8 cellular contexts compared by ENCODE assay signal in the genomic region with DNA sequence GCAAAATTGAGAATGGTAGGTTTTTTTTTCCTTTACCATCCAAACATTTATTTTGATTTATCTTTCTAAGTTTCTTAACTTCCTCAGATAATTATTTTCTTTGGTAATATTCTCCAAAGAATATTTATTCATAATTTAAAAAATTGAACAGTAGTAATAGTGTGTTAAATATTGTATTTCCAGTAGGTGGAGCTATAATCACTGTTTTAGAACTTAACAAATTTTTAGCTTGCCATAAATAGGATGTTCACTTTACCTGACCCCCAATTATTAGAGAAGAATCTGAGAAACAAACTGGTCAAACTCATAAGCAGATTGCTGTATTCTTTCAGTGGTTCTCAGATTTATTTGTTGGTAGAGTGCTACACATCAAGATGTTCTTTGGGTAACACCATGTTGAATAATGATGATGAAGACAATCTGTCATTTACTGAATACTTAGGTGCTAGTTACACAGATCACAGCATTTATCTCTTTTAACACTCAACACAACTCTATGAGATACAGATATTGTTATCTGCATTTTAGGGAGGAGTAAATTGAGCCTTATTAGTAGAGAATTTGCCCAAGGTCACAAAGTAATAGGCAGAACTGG.
DNase-seq lines count a peak whose midpoint lies in the region; ATAC-seq and TF ChIP-seq lines count a peak whose summit lies in the region.

No MANE protein-coding gene starts in this region.

- no peak overlapping the region for H3K4me3 ChIP-seq in CD8-positive, alpha-beta memory T cell (ENCODE audit: low read length)
- H3K4me3 ChIP-seq in adipocyte (ENCODE audit: low read length), result no peak overlapping the region
- H3K4me3 ChIP-seq in Caco-2 (ENCODE audit: low read depth, low read length), result no peak overlapping the region

- H3K27ac Mint-ChIP-seq in CD8-positive, alpha-beta memory T cell, result peak overlapping the region in 7 of 8 donors; percentile 61 to 93 (median 85)
- no peak overlapping the region for H3K27ac Mint-ChIP-seq in Caco-2 (ENCODE audit: unreplicated experiment)

- CTCF ChIA-PET in CD8-positive, alpha-beta memory T cell (lab: Charles Lee), result interaction anchor here (0.6 to 7.0 kb wide), 14 partner anchors 8 to 411 kb away, joined by 3 to 41 read pairs (median 3); a partner anchor contains a TSS
- CTCF ChIA-PET in Caco-2 (lab: Charles Lee), result interaction anchor here (0.5 to 1.6 kb wide), 5 partner anchors 8 to 120 kb away, joined by 3 read pairs; no protein-coding TSS in a partner anchor

- H3K9ac ChIP-seq in adipocyte (ENCODE audit: low read length), result no peak overlapping the region

- no TSS peak for BruUV-seq in Caco-2 (replicated peaks; lab: Mats Ljungman, UMichigan)

- intact Hi-C loops in Caco-2 (cut with micrococcal nuclease; ENCODE audit: unreplicated experiment), result loop anchor here (10.0 kb wide), 2 partner anchors 161 to 321 kb away; a partner anchor contains a TSS

- POLR2A ChIA-PET in CD8-positive, alpha-beta memory T cell (lab: Charles Lee), result interaction anchor here (0.6 to 1.6 kb wide), 6 partner anchors 11 to 439 kb away, joined by 3 to 6 read pairs (median 3); a partner anchor contains a TSS
- POLR2A ChIA-PET in Caco-2 (lab: Charles Lee), result no interaction called here

- TF ChIP-seq CTCF in Caco-2 (IDR thresholded peaks at IDR 0.05; ENCODE audit: insufficient read depth in 1 of 2, low read depth in 1 of 2, low read length in 1 of 2, severe bottlenecking in 1 of 2, unreplicated experiment in 1 of 2), result peak in 1 of 2 experiments; percentile 24

- H3K27ac ChIP-seq in CD8-positive, alpha-beta memory T cell (ENCODE audit: low read depth, low read length), result no peak overlapping the region

- H3K27me3 Mint-ChIP-seq in CD8-positive, alpha-beta memory T cell, result peaks cover 0 to 2% of the 10 kb centered on the region in 2 donors
- no peaks in the 10 kb centered on the region for H3K27me3 Mint-ChIP-seq in Caco-2 (ENCODE audit: insufficient read depth, unreplicated experiment)

- H3K27me3 ChIP-seq in CD8-positive, alpha-beta memory T cell (ENCODE audit: insufficient read depth, low read length, poor library complexity, severe bottlenecking), result no peaks in the 10 kb centered on the region
- H3K27me3 ChIP-seq in adipocyte (replicated peaks; ENCODE audit: control insufficient read depth, insufficient read depth, low read length), result no peaks in the 10 kb centered on the region
- H3K27me3 ChIP-seq in Caco-2 (replicated peaks; ENCODE audit: control insufficient read depth, insufficient read depth, low read length), result no peaks in the 10 kb centered on the region

- peaks cover 8 to 60% (median 22%) of the 10 kb centered on the region in 3 donors for H3K36me3 Mint-ChIP-seq in CD8-positive, alpha-beta memory T cell
- no peaks in the 10 kb centered on the region for H3K36me3 Mint-ChIP-seq in Caco-2 (ENCODE audit: insufficient read depth, unreplicated experiment)

- DNase-seq in CD8-positive, alpha-beta memory T cell, result peak in 1 of 5 donors; percentile 36
- peak; percentile 73 for DNase-seq in adipocyte (ENCODE audit: low read depth)
- peak; percentile 11 to 26 for DNase-seq in lung microvascular endothelial cell (ENCODE audit: low read depth in 2 of 2)
- DNase-seq in Caco-2, result no peak
- DNase-seq in GF-D8 (lab: John Stamatoyannopoulos, UW), result no peak
- DNase-seq in putamen (ENCODE audit: low spot score), result no peak

- no peaks in the 10 kb centered on the region for H3K9me3 ChIP-seq in CD8-positive, alpha-beta memory T cell (ENCODE audit: low read length)
- H3K9me3 ChIP-seq in adipocyte (ENCODE audit: control insufficient read depth, low read length), result no peaks in the 10 kb centered on the region
- no peaks in the 10 kb centered on the region for H3K9me3 ChIP-seq in Caco-2

- H3K36me3 ChIP-seq in CD8-positive, alpha-beta memory T cell (ENCODE audit: insufficient read depth, low read length), result peaks cover 6% of the 10 kb centered on the region
- H3K36me3 ChIP-seq in adipocyte (ENCODE audit: control insufficient read depth, insufficient read depth, low read length, severe bottlenecking), result no peaks in the 10 kb centered on the region
- H3K36me3 ChIP-seq in Caco-2 (ENCODE audit: control insufficient read depth, insufficient read depth, low read length), result no peaks in the 10 kb centered on the region

- peak overlapping the region in 2 of 7 donors; percentile 9 to 37 for H3K4me3 Mint-ChIP-seq in CD8-positive, alpha-beta memory T cell
- no peak overlapping the region for H3K4me3 Mint-ChIP-seq in Caco-2 (ENCODE audit: unreplicated experiment)

- ATAC-seq in HG02885 (IDR thresholded peaks at IDR 0.05; ENCODE audit: poor library complexity, unreplicated experiment) (peak; percentile 28), HG02840 (IDR thresholded peaks at IDR 0.05; ENCODE audit: low FRiP score, unreplicated experiment) (no peak)

- peaks cover 61% of the 10 kb centered on the region for H3K4me1 ChIP-seq in CD8-positive, alpha-beta memory T cell (ENCODE audit: insufficient read depth, low read length)
- H3K4me1 ChIP-seq in adipocyte (ENCODE audit: control insufficient read depth, insufficient read depth, low read length) (no peaks in the 10 kb centered on the region), Caco-2 (no peaks in the 10 kb centered on the region)

- no peaks in the 10 kb centered on the region for H3K9me3 Mint-ChIP-seq in CD8-positive, alpha-beta memory T cell
- no peaks in the 10 kb centered on the region for H3K9me3 Mint-ChIP-seq in Caco-2 (ENCODE audit: unreplicated experiment)

- H3K4me1 Mint-ChIP-seq in CD8-positive, alpha-beta memory T cell, result peaks cover 71 to 88% (median 86%) of the 10 kb centered on the region in 3 donors
- no peaks in the 10 kb centered on the region for H3K4me1 Mint-ChIP-seq in Caco-2 (ENCODE audit: low read depth, unreplicated experiment)

Comparison
In these comparisons a context has a peak if more than half of its experiments do, and no peak if none do; other contexts are left out.
1. DNase-seq: peak in adipocyte (single experiment) and lung microvascular endothelial cell (2 of 2); none in Caco-2 (0 of 2), GF-D8 (single experiment) and putamen (single experiment).